ENCODE assay signal across 27 cellular contexts in genomic region chr13:74037762-74038161, GRCh38.
DNase-seq lines count a peak whose midpoint lies in the region; ATAC-seq and TF ChIP-seq lines count a peak whose summit lies in the region.
"Had no signal": no experiment of that assay in that cellular context is flagged by ENCODE, and none has a peak within 500 bp of the region (broad histone marks: within the 10 kb centered on the region; RNA-seq: fewer than 3 reads in every experiment).

No MANE protein-coding gene starts in this region.

- intact Hi-C loops in activated CD4-positive, alpha-beta T cell treated with anti-CD3 and anti-CD28 coated beads for 36 hours (cut with DNase I, micrococcal nuclease), result no loop called here
- intact Hi-C loops in activated CD4-positive, alpha-beta T cell treated with anti-CD3 and anti-CD28 coated beads, Interleukin-2, amount 10 ng/mL, durations not matched to agents 24 days and 14 days (cut with micrococcal nuclease), result no loop called here

- no peaks in the 10 kb centered on the region for H3K27me3 Mint-ChIP-seq in activated CD4-positive, alpha-beta T cell treated with anti-CD3 and anti-CD28 coated beads for 36 hours
- no peaks in the 10 kb centered on the region for H3K27me3 Mint-ChIP-seq in activated CD4-positive, alpha-beta T cell treated with anti-CD3 and anti-CD28 coated beads, Interleukin-2, amount 10 ng/mL, durations not matched to agents 24 days and 14 days
- no peaks in the 10 kb centered on the region for H3K27me3 Mint-ChIP-seq in activated CD8-positive, alpha-beta T cell treated with anti-CD3 and anti-CD28 coated beads, Interleukin-2, amount 10 ng/mL, durations not matched to agents 7 days and 5 days (ENCODE audit: low read depth)
- H3K27me3 Mint-ChIP-seq in natural killer cell treated with Interleukin-12 subunit alpha and Interleukin-12 subunit beta and Interleukin-15 and Interleukin-18, amount 100 ng/mL, for 72 hours, result no peaks in the 10 kb centered on the region

- POLR2A ChIA-PET in activated CD4-positive, alpha-beta T cell treated with anti-CD3 and anti-CD28 coated beads for 36 hours (lab: Charles Lee), result no interaction called here
- POLR2A ChIA-PET in activated CD8-positive, alpha-beta T cell treated with anti-CD3 and anti-CD28 coated beads, Interleukin-2, amount 10 ng/mL, durations not matched to agents 7 days and 5 days (lab: Charles Lee), result no interaction called here

- no peaks in the 10 kb centered on the region for H3K9me3 Mint-ChIP-seq in activated CD4-positive, alpha-beta T cell treated with anti-CD3 and anti-CD28 coated beads for 36 hours (ENCODE audit: low read depth)
- no peaks in the 10 kb centered on the region for H3K9me3 Mint-ChIP-seq in activated CD4-positive, alpha-beta T cell treated with anti-CD3 and anti-CD28 coated beads, Interleukin-2, amount 10 ng/mL, durations not matched to agents 24 days and 14 days
- no peaks in the 10 kb centered on the region for H3K9me3 Mint-ChIP-seq in activated CD8-positive, alpha-beta T cell treated with anti-CD3 and anti-CD28 coated beads, Interleukin-2, amount 10 ng/mL, durations not matched to agents 7 days and 5 days (ENCODE audit: insufficient read depth)
- H3K9me3 Mint-ChIP-seq in natural killer cell treated with Interleukin-12 subunit alpha and Interleukin-12 subunit beta and Interleukin-15 and Interleukin-18, amount 100 ng/mL, for 72 hours, result no peaks in the 10 kb centered on the region
- H3K9me3 Mint-ChIP-seq: activated naive CD4-positive, alpha-beta T cell treated with anti-CD3 and anti-CD28 coated beads, Interleukin-2, amount 50 U/mL, for 72 hours; activated T-helper 1 cell treated with anti-CD3 and anti-CD28 coated beads, Interleukin-12 subunit alpha, Interleukin-12 subunit beta, Interleukin-2, Interleukin-4 antibody, amounts not matched to agents 30 ng/mL and 10 ng/mL and 1 ng/mL, durations not matched to agents 14 hours and 24 hours and 36 hours had no signal

- H3K27ac ChIP-seq in brain microvascular endothelial cell, result no peak overlapping the region
- H3K27ac ChIP-seq: esophagus squamous epithelium, gastroesophageal sphincter, KMS-11, RWPE1, SK-N-MC, thyroid gland had no signal

- no peak for TF ChIP-seq CTCF in brain microvascular endothelial cell (IDR thresholded peaks at IDR 0.05; ENCODE audit: low read depth, low read length, missing control alignments)

- CTCF ChIA-PET in activated CD4-positive, alpha-beta T cell treated with anti-CD3 and anti-CD28 coated beads for 36 hours (lab: Charles Lee), result interaction anchor here (0.6 to 1.3 kb wide), 2 partner anchors 30 to 52 kb away, joined by 3 to 4 read pairs; no protein-coding TSS in a partner anchor
- CTCF ChIA-PET in activated CD8-positive, alpha-beta T cell treated with anti-CD3 and anti-CD28 coated beads, Interleukin-2, amount 10 ng/mL, durations not matched to agents 7 days and 5 days (lab: Charles Lee), result interaction anchor here (1.6 to 3.3 kb wide), 2 partner anchors 10 to 13 kb away, joined by 7 to 10 read pairs; no protein-coding TSS in a partner anchor

- no peaks in the 10 kb centered on the region for H3K36me3 ChIP-seq in brain microvascular endothelial cell (replicated peaks)
- H3K36me3 ChIP-seq: esophagus squamous epithelium, gastroesophageal sphincter, HAP-1, thyroid gland had no signal

- no peak overlapping the region for H3K27ac Mint-ChIP-seq in activated CD4-positive, alpha-beta T cell treated with anti-CD3 and anti-CD28 coated beads for 36 hours
- no peak overlapping the region for H3K27ac Mint-ChIP-seq in activated CD4-positive, alpha-beta T cell treated with anti-CD3 and anti-CD28 coated beads, Interleukin-2, amount 10 ng/mL, durations not matched to agents 24 days and 14 days
- no peak overlapping the region for H3K27ac Mint-ChIP-seq in activated CD8-positive, alpha-beta T cell treated with anti-CD3 and anti-CD28 coated beads, Interleukin-2, amount 10 ng/mL, durations not matched to agents 7 days and 5 days
- peak overlapping the region; percentile 20 to 39 for H3K27ac Mint-ChIP-seq in natural killer cell treated with Interleukin-12 subunit alpha and Interleukin-12 subunit beta and Interleukin-15 and Interleukin-18, amount 100 ng/mL, for 72 hours
- H3K27ac Mint-ChIP-seq: activated naive CD4-positive, alpha-beta T cell treated with anti-CD3 and anti-CD28 coated beads, Interleukin-2, amount 50 U/mL, for 72 hours; activated T-helper 1 cell treated with anti-CD3 and anti-CD28 coated beads, Interleukin-12 subunit alpha, Interleukin-12 subunit beta, Interleukin-2, Interleukin-4 antibody, amounts not matched to agents 30 ng/mL and 10 ng/mL and 1 ng/mL, durations not matched to agents 14 hours and 24 hours and 36 hours had no signal

- in situ Hi-C loops in brain microvascular endothelial cell (cut with HindIII; ENCODE audit: low pct_ligation_motif_present, low sequenced_read_pairs), result no loop called here

- peaks cover 57% of the 10 kb centered on the region for H3K4me1 Mint-ChIP-seq in activated CD4-positive, alpha-beta T cell treated with anti-CD3 and anti-CD28 coated beads for 36 hours
- peaks cover 19% of the 10 kb centered on the region for H3K4me1 Mint-ChIP-seq in activated CD4-positive, alpha-beta T cell treated with anti-CD3 and anti-CD28 coated beads, Interleukin-2, amount 10 ng/mL, durations not matched to agents 24 days and 14 days
- H3K4me1 Mint-ChIP-seq in activated CD8-positive, alpha-beta T cell treated with anti-CD3 and anti-CD28 coated beads, Interleukin-2, amount 10 ng/mL, durations not matched to agents 7 days and 5 days (ENCODE audit: low read depth), result peaks cover 34% of the 10 kb centered on the region
- H3K4me1 Mint-ChIP-seq in natural killer cell treated with Interleukin-12 subunit alpha and Interleukin-12 subunit beta and Interleukin-15 and Interleukin-18, amount 100 ng/mL, for 72 hours (ENCODE audit: low read depth in 2 of 2), result peaks cover 38 to 43% of the 10 kb centered on the region in 2 donors

- no peaks in the 10 kb centered on the region for H3K27me3 ChIP-seq in brain microvascular endothelial cell (replicated peaks)
- H3K27me3 ChIP-seq: esophagus squamous epithelium, gastroesophageal sphincter, thyroid gland had no signal

- H3K36me3 Mint-ChIP-seq in activated CD4-positive, alpha-beta T cell treated with anti-CD3 and anti-CD28 coated beads for 36 hours (ENCODE audit: low read depth), result peaks cover 6% of the 10 kb centered on the region
- peaks cover 1% of the 10 kb centered on the region for H3K36me3 Mint-ChIP-seq in activated CD4-positive, alpha-beta T cell treated with anti-CD3 and anti-CD28 coated beads, Interleukin-2, amount 10 ng/mL, durations not matched to agents 24 days and 14 days (ENCODE audit: low read depth)
- peaks cover 10% of the 10 kb centered on the region for H3K36me3 Mint-ChIP-seq in activated CD8-positive, alpha-beta T cell treated with anti-CD3 and anti-CD28 coated beads, Interleukin-2, amount 10 ng/mL, durations not matched to agents 7 days and 5 days (ENCODE audit: low read depth)
- no peaks in the 10 kb centered on the region for H3K36me3 Mint-ChIP-seq in natural killer cell treated with Interleukin-12 subunit alpha and Interleukin-12 subunit beta and Interleukin-15 and Interleukin-18, amount 100 ng/mL, for 72 hours
- H3K36me3 Mint-ChIP-seq: activated naive CD4-positive, alpha-beta T cell treated with anti-CD3 and anti-CD28 coated beads, Interleukin-2, amount 50 U/mL, for 72 hours had no signal

- TF ChIP-seq POLR2A in erythroblast (IDR thresholded peaks at IDR 0.05; ENCODE audit: low read length), result no peak

- ATAC-seq in activated CD4-positive, alpha-beta T cell treated with anti-CD3 and anti-CD28 coated beads for 36 hours, result peak; percentile 19
- ATAC-seq in HG03175 (IDR thresholded peaks at IDR 0.05; ENCODE audit: unreplicated experiment) (peak; percentile 48), HG03460 (IDR thresholded peaks at IDR 0.05; ENCODE audit: unreplicated experiment) (no peak)
- peak; percentile 70 for ATAC-seq in activated CD8-positive, alpha-beta T cell treated with anti-CD3 and anti-CD28 coated beads, Interleukin-2, amount 10 ng/mL, durations not matched to agents 7 days and 5 days
- peak in 1 of 2 donors; percentile 49 for ATAC-seq in natural killer cell treated with Interleukin-12 subunit alpha and Interleukin-12 subunit beta and Interleukin-15 and Interleukin-18, amount 100 ng/mL, for 72 hours
- ATAC-seq: activated naive CD4-positive, alpha-beta T cell treated with anti-CD3 and anti-CD28 coated beads, Interleukin-2, amount 50 U/mL, for 72 hours; gastroesophageal sphincter; GM12878 had no signal

- no peak overlapping the region for H3K4me3 Mint-ChIP-seq in activated CD4-positive, alpha-beta T cell treated with anti-CD3 and anti-CD28 coated beads for 36 hours
- no peak overlapping the region for H3K4me3 Mint-ChIP-seq in activated CD4-positive, alpha-beta T cell treated with anti-CD3 and anti-CD28 coated beads, Interleukin-2, amount 10 ng/mL, durations not matched to agents 24 days and 14 days
- H3K4me3 Mint-ChIP-seq in activated CD8-positive, alpha-beta T cell treated with anti-CD3 and anti-CD28 coated beads, Interleukin-2, amount 10 ng/mL, durations not matched to agents 7 days and 5 days, result no peak overlapping the region
- peak overlapping the region; percentile 42 for H3K4me3 Mint-ChIP-seq in natural killer cell treated with Interleukin-12 subunit alpha and Interleukin-12 subunit beta and Interleukin-15 and Interleukin-18, amount 100 ng/mL, for 72 hours
- H3K4me3 Mint-ChIP-seq: activated T-helper 1 cell treated with anti-CD3 and anti-CD28 coated beads, Interleukin-12 subunit alpha, Interleukin-12 subunit beta, Interleukin-2, Interleukin-4 antibody, amounts not matched to agents 30 ng/mL and 10 ng/mL and 1 ng/mL, durations not matched to agents 14 hours and 24 hours and 36 hours had no signal

- DNase-seq in activated CD4-positive, alpha-beta T cell treated with anti-CD3 and anti-CD28 coated beads for 36 hours, result no peak
- DNase-seq in activated CD4-positive, alpha-beta T cell treated with anti-CD3 and anti-CD28 coated beads, Interleukin-2, amount 10 ng/mL, durations not matched to agents 24 days and 14 days, result no peak
- DNase-seq in activated CD8-positive, alpha-beta T cell treated with anti-CD3 and anti-CD28 coated beads, Interleukin-2, amount 10 ng/mL, durations not matched to agents 7 days and 5 days, result peak; percentile 29
- DNase-seq in natural killer cell treated with Interleukin-12 subunit alpha and Interleukin-12 subunit beta and Interleukin-15 and Interleukin-18, amount 100 ng/mL, for 72 hours (ENCODE audit: low spot score), result no peak
- no peak for DNase-seq in erythroblast (lab: John Stamatoyannopoulos, UW)
- no peak for DNase-seq in brain microvascular endothelial cell
- DNase-seq: COR-L47; DMS79; esophagus squamous epithelium; kidney; NCI-H1694 treated with DMSO at 0.1 percent for 48 hours; NCI-H69; stimulated activated CD4-positive, alpha-beta T cell treated with anti-CD3 and anti-CD28 coated beads, Interleukin-4, amount 100 ng/mL, for 1 hour; stimulated activated naive CD4-positive, alpha-beta T cell treated with Interleukin-2 at 50 U/mL for 16 hours; T1000; thyroid gland had no signal

- no peak overlapping the region for H3K4me3 ChIP-seq in brain microvascular endothelial cell (ENCODE audit: low read depth, low read length)
- H3K4me3 ChIP-seq: esophagus squamous epithelium, gastroesophageal sphincter, GM12878, HAP-1, lung, SK-N-MC, thyroid gland had no signal

Comparison
In these comparisons a context has a peak if more than half of its experiments do, and no peak if none do; other contexts are left out.
1. H3K27ac Mint-ChIP-seq: peak in natural killer cell treated with Interleukin-12 subunit alpha and Interleukin-12 subunit beta and Interleukin-15 and Interleukin-18, amount 100 ng/mL, for 72 hours (2 of 2); none in activated CD4-positive, alpha-beta T cell treated with anti-CD3 and anti-CD28 coated beads for 36 hours (single experiment), activated CD4-positive, alpha-beta T cell treated with anti-CD3 and anti-CD28 coated beads, Interleukin-2, amount 10 ng/mL, durations not matched to agents 24 days and 14 days (single experiment) and activated CD8-positive, alpha-beta T cell treated with anti-CD3 and anti-CD28 coated beads, Interleukin-2, amount 10 ng/mL, durations not matched to agents 7 days and 5 days (single experiment).